8 cellular contexts compared by ENCODE assay signal in the genomic region with DNA sequence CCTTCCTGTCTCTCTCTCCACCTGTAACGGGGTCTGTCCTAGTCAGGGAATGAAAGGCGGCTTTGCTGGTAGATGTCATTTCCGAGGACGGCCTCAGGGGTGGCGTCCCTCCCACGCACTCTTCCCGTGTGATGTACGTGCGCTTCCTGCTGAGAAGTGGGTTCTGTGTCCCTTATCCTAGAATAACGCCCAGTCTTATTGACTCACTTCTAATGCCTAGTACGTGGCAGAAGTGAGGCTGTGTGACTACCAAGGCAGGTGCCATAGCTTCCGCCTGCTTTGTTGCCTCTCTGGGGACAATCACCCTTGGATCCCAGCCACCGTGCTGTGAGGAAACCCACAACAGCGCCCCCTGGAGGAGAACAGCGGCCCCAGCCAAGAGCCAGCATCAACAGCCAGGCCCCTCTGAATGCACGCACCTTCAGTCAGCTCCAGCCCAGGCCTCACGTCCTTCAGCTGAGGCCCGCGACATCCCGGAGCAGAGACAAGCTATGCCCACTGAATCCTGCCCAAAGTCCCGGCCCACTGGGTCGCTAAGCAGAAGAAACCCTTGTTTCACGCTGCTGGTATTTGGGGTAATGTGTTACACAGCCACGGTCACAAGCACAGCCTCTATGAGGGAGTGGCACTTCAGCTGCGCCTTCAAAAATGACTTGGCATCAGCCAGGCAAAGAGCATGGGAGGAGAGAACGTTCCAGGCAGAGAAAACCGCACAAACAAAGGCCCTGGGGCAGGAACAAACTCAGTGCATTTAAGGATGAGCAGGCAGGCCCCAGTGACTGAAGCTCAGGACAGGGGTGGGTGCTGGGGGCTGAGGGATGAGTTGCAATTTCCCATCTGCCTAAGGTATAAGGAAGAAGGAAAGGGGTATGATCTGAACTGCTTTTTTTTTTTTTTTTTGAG.
DNase-seq lines count a peak whose midpoint lies in the region; ATAC-seq and TF ChIP-seq lines count a peak whose summit lies in the region.

No MANE protein-coding gene starts in this region.

- no peak overlapping the region for H3K4me3 Mint-ChIP-seq in progenitor cell of endocrine pancreas (ENCODE audit: low read depth)

- H3K4me1 Mint-ChIP-seq in progenitor cell of endocrine pancreas (ENCODE audit: low read depth): peaks cover 11% of the 10 kb centered on the region

- no peaks in the 10 kb centered on the region for H3K4me1 ChIP-seq in esophagus muscularis mucosa

- TF ChIP-seq POLR2A in esophagus muscularis mucosa (IDR thresholded peaks at IDR 0.05; ENCODE audit: low read depth): no peak

- peak overlapping the region; percentile 85 for H3K27ac Mint-ChIP-seq in progenitor cell of endocrine pancreas

- peaks cover 7% of the 10 kb centered on the region for H3K27me3 Mint-ChIP-seq in progenitor cell of endocrine pancreas

- ATAC-seq in GM19328 (IDR thresholded peaks at IDR 0.05; ENCODE audit: unreplicated experiment): no peak
- ATAC-seq in HG03159 (IDR thresholded peaks at IDR 0.05; ENCODE audit: unreplicated experiment): no peak
- ATAC-seq in GM18873 (IDR thresholded peaks at IDR 0.05; ENCODE audit: low FRiP score, unreplicated experiment): no peak

- H3K9me3 ChIP-seq in esophagus muscularis mucosa: no peaks in the 10 kb centered on the region

- H3K36me3 ChIP-seq in esophagus muscularis mucosa: no peaks in the 10 kb centered on the region

- no peak overlapping the region for H3K4me3 ChIP-seq in esophagus muscularis mucosa

- no peak overlapping the region for H3K27ac ChIP-seq in esophagus muscularis mucosa (replicated peaks in 1 of 4)

- H3K36me3 Mint-ChIP-seq in progenitor cell of endocrine pancreas (ENCODE audit: insufficient read depth): no peaks in the 10 kb centered on the region

- peak; percentile 35 for TF ChIP-seq CTCF in GM12874 (IDR thresholded peaks at IDR 0.05; ENCODE audit: insufficient read depth, low read depth, low read length)
- peak; percentile 4 to 30 (median 19) for TF ChIP-seq CTCF in esophagus muscularis mucosa (IDR thresholded peaks at IDR 0.05)
- peak; percentile 78 for TF ChIP-seq CTCF in progenitor cell of endocrine pancreas (IDR thresholded peaks at IDR 0.05; ENCODE audit: unreplicated experiment)

- 60% methylated on average over 22 of the region's 27 CpGs for WGBS in esophagus muscularis mucosa

- intact Hi-C loops in esophagus muscularis mucosa (cut with DNase I): no loop called here

- no peaks in the 10 kb centered on the region for H3K9me3 Mint-ChIP-seq in progenitor cell of endocrine pancreas (ENCODE audit: low read depth)

- peaks cover 0 to 28% (median 0%) of the 10 kb centered on the region in 4 donors for H3K27me3 ChIP-seq in esophagus muscularis mucosa

- TF ChIP-seq EP300 in esophagus muscularis mucosa (IDR thresholded peaks at IDR 0.05): no peak

- peak; percentile 22 for DNase-seq in NCI-H2171 (lab: John Stamatoyannopoulos, UW)
- DNase-seq in activated CD8-positive, alpha-beta memory T cell treated with anti-CD3 and anti-CD28 coated beads for 24 hours: peak; percentile 82
- no peak for DNase-seq in esophagus muscularis mucosa (ENCODE audit: extremely low spot score)
- DNase-seq in progenitor cell of endocrine pancreas (ENCODE audit: low spot score, unreplicated experiment): peak; percentile 70

Comparison
In these comparisons a context has a peak if more than half of its experiments do, and no peak if none do; other contexts are left out.
1. CTCF ChIP-seq: peak in every context shown above with its lines; median percentile 78 in progenitor cell of endocrine pancreas; 35 in GM12874; 19 in esophagus muscularis mucosa.